Comparison of ENCODE assay signal across 28 cellular contexts in genomic region chr18:777021-777420, GRCh38. TPM values are rescaled to one million over a fixed set of nuclear protein-coding genes. Genes with fewer than 3 reads are reported as not detected.
DNase-seq lines count a peak whose midpoint lies in the region; FAIRE-seq and TF ChIP-seq lines count a peak whose summit lies in the region.
"Had no signal": no experiment of that assay in that cellular context is flagged by ENCODE, and none has a peak within 500 bp of the region (broad histone marks: within the 10 kb centered on the region; RNA-seq: fewer than 3 reads in every experiment).

No MANE protein-coding gene starts in this region.

- H3K36me3 ChIP-seq in endothelial cell of umbilical vein (ENCODE audit: control insufficient read depth in 2 of 2, extremely low read depth in 1 of 2, insufficient read depth in 2 of 2, low read length in 2 of 2) = no peaks in the 10 kb centered on the region
- H3K36me3 ChIP-seq: colonic mucosa, HAP-1 had no signal

- peak; percentile 68 for FAIRE-seq in endothelial cell of umbilical vein (lab: Jason Lieb, UNC)
- FAIRE-seq: endometrium, HTR-8/SVneo had no signal

- POLR2A ChIA-PET in endothelial cell of umbilical vein (lab: Charles Lee) = interaction anchor here (0.6 kb wide), 1 partner anchor 16 kb away, joined by 3 read pairs; no protein-coding TSS in a partner anchor

- peak overlapping the region; percentile 34 for H3K9ac ChIP-seq in endothelial cell of umbilical vein (replicated peaks; ENCODE audit: extremely low read depth, insufficient read depth, low read length)

- H3K79me2 ChIP-seq in endothelial cell of umbilical vein (ENCODE audit: control insufficient read depth, insufficient read depth, low read length) = peaks cover 93% of the 10 kb centered on the region

- dilution Hi-C loops in endothelial cell of umbilical vein (cut with MboI; ENCODE audit: extremely low pct_ligation_motif_present, low sequenced_read_pairs) = no loop called here

- peaks cover 41% of the 10 kb centered on the region for H3K4me1 ChIP-seq in endothelial cell of umbilical vein (ENCODE audit: control insufficient read depth, extremely low read depth, insufficient read depth, low read length)
- H3K4me1 ChIP-seq: colonic mucosa had no signal

- H3K9me1 ChIP-seq in endothelial cell of umbilical vein (replicated peaks; ENCODE audit: control insufficient read depth, extremely low read depth, insufficient read depth, low read length) = no peaks in the 10 kb centered on the region

- peak; percentile 17 for DNase-seq in AG20443 (ENCODE audit: low spot score)
- DNase-seq in M059J (ENCODE audit: low read depth) = peak; percentile 10
- peak; percentile 79 for DNase-seq in endothelial cell of umbilical vein (ENCODE audit: low read depth, low spot score)
- peak; percentile 50 for DNase-seq in iris pigment epithelial cell (ENCODE audit: low read depth)
- DNase-seq in glomerular visceral epithelial cell (ENCODE audit: extremely low spot score) = no peak
- DNase-seq in coronary artery (ENCODE audit: low spot score) = no peak
- no peak for DNase-seq in DMS 273 (lab: John Stamatoyannopoulos, UW; ENCODE audit: unreplicated experiment)
- DNase-seq in NK-92 treated with Interleukin-12 subunit alpha and Interleukin-12 subunit beta, amount 100 ng/mL, for 24 hours (lab: John Stamatoyannopoulos, UW) = no peak
- DNase-seq: activated CD4-positive, alpha-beta T cell treated with anti-CD3 and anti-CD28 coated beads for 4 hours; activated naive CD4-positive, alpha-beta T cell treated with anti-CD3 and anti-CD28 coated beads, Interleukin-2, amount 50 U/mL, for 16 hours; activated T-cell treated with anti-CD3 and anti-CD28 coated beads, Interleukin-2, amount 50 U/mL, for 72 hours; body of pancreas; CD4-positive, alpha-beta memory T cell; colonic mucosa; GDM1; Karpas-422; NCI-H1092; NCI-H2029; NCI-H226; occipital lobe; SHP77; spleen; stimulated activated CD4-positive, alpha-beta T cell treated with anti-CD3 and anti-CD28 coated beads, Interleukin-4, amount 100 ng/mL, for 24 hours; stimulated activated naive CD8-positive, alpha-beta T cell treated with anti-CD3 and anti-CD28 coated beads, Interleukin-15, Interleukin-2, amounts not matched to agents 100 U/mL and 50 U/mL, for 24 hours had no signal

- no peaks in the 10 kb centered on the region for H4K20me1 ChIP-seq in endothelial cell of umbilical vein (replicated peaks; ENCODE audit: control insufficient read depth, extremely low read depth, insufficient read depth, low read length)

- CTCF ChIA-PET in endothelial cell of umbilical vein (lab: Charles Lee) = interaction anchor here (0.7 to 1.4 kb wide), 5 partner anchors 13 to 218 kb away, joined by 3 to 9 read pairs (median 5); no protein-coding TSS in a partner anchor

- H3K4me2 ChIP-seq in endothelial cell of umbilical vein (ENCODE audit: insufficient read depth, low read length) = peak overlapping the region; percentile 71

- H3K27me3 ChIP-seq in endothelial cell of umbilical vein (ENCODE audit: control insufficient read depth in 2 of 2, insufficient read depth in 2 of 2, low read length in 2 of 2) = no peaks in the 10 kb centered on the region
- H3K27me3 ChIP-seq: body of pancreas, colonic mucosa, gastroesophageal sphincter, spleen had no signal

- intact Hi-C loops in endothelial cell of umbilical vein (cut with micrococcal nuclease) = loop anchor here (1.0 to 2.0 kb wide), 2 partner anchors 9 to 54 kb away; no protein-coding TSS in a partner anchor

- H3K4me3 ChIP-seq in endothelial cell of umbilical vein (replicated peaks in 1 of 3; ENCODE audit: insufficient read depth in 1 of 3, low read depth in 1 of 3, low read length in 3 of 3) = peak overlapping the region in 1 of 3 experiments; percentile 23
- no peak overlapping the region for H3K4me3 ChIP-seq in coronary artery
- H3K4me3 ChIP-seq: body of pancreas, colonic mucosa, gastroesophageal sphincter, HAP-1, spleen had no signal

- H3K9me3 ChIP-seq in endothelial cell of umbilical vein (replicated peaks; ENCODE audit: control insufficient read depth, insufficient read depth, low read length) = no peaks in the 10 kb centered on the region
- H3K9me3 ChIP-seq: body of pancreas, colonic mucosa, gastroesophageal sphincter, HAP-1, spleen had no signal

- TF ChIP-seq CTCF in endothelial cell of umbilical vein (IDR thresholded peaks at IDR 0.05; ENCODE audit: extremely low read depth in 1 of 2, insufficient read depth in 1 of 2, low read depth in 1 of 2, low read length in 2 of 2) (no peak), coronary artery (IDR thresholded peaks at IDR 0.05) (no peak)

- H3K27ac ChIP-seq in endothelial cell of umbilical vein (ENCODE audit: insufficient read depth, low read depth, low read length) = peak overlapping the region; percentile 40
- no peak overlapping the region for H3K27ac ChIP-seq in coronary artery
- H3K27ac ChIP-seq: body of pancreas, colonic mucosa, gastroesophageal sphincter, spleen had no signal

- no peak overlapping the region for H2AFZ ChIP-seq in endothelial cell of umbilical vein (ENCODE audit: low read depth, low read length)

- no peak for TF ChIP-seq POLR2A in endothelial cell of umbilical vein (IDR thresholded peaks at IDR 0.05; ENCODE audit: low read depth, low read length)

- no TSS peak for BruUV-seq in endothelial cell of umbilical vein (replicated peaks; lab: Mats Ljungman, UMichigan)

TF ChIP-seq in endothelial cell of umbilical vein, 7 proteins besides CTCF, POLR2A, EP300 and RAD21:
- TF ChIP-seq EZH2 (IDR thresholded peaks at IDR 0.05; ENCODE audit: borderline replicate concordance, low read depth, low read length, severe bottlenecking) (no peak), JUN (IDR thresholded peaks at IDR 0.05; ENCODE audit: borderline replicate concordance, insufficient read depth, insufficient read length, low read depth) (peak; percentile 46), FOS (IDR thresholded peaks at IDR 0.05; ENCODE audit: borderline replicate concordance, insufficient read depth, low read length) (peak; percentile 69)

RNA-seq across cellular contexts. Expression of gene YES1, which starts 35.0 kb away (rescaled TPM):
- total RNA-seq in M059J (2014; rRNA removed; shearing (Covaris generic)) = 127 and 160 TPM in 2 replicates
- total RNA-seq in endothelial cell of umbilical vein = 79.5 and 92.3 TPM in 2 replicates
- polyA plus RNA-seq in endothelial cell of umbilical vein = 12.6 and 16.5 TPM in 2 replicates
- polyA plus RNA-seq in endothelial cell of umbilical vein (2011; cell fraction: cytosol; rRNA removed) = 21.8 TPM in 2 replicates
- 21.1 and 22.8 TPM in 2 replicates for polyA plus RNA-seq in endothelial cell of umbilical vein (2011; cell fraction: nucleus; rRNA removed)
- 33.8 and 60.1 TPM in 2 replicates for polyA plus RNA-seq in endothelial cell of umbilical vein (2012)
- 44.8 and 59.8 TPM in 2 replicates for polyA minus RNA-seq in endothelial cell of umbilical vein
- 20.6 TPM for polyA minus RNA-seq in endothelial cell of umbilical vein (2011; cell fraction: cytosol; rRNA and poly(A)+ RNA removed)
- polyA minus RNA-seq in endothelial cell of umbilical vein (2011; cell fraction: nucleus; rRNA and poly(A)+ RNA removed) = 15.7 and 28.6 TPM in 2 replicates

Comparison
In these comparisons a context has a peak if more than half of its experiments do, and no peak if none do; other contexts are left out.
1. DNase-seq: peak in AG20443 (single experiment), M059J (single experiment), endothelial cell of umbilical vein (single experiment) and iris pigment epithelial cell (single experiment); none in glomerular visceral epithelial cell (single experiment), coronary artery (single experiment), DMS 273 (single experiment) and NK-92 treated with Interleukin-12 subunit alpha and Interleukin-12 subunit beta, amount 100 ng/mL, for 24 hours (single experiment).